8 cellular contexts compared by ENCODE assay signal in genomic region chr18:36129300-36130038, GRCh38. TPM values are rescaled to one million over a fixed set of nuclear protein-coding genes. Genes with fewer than 3 reads are reported as not detected.
DNase-seq lines count a peak whose midpoint lies in the region; ATAC-seq and TF ChIP-seq lines count a peak whose summit lies in the region.

Gene ELP2 (plus strand): TSS chr18:36129899. CDS start chr18:36129934, 35 bp downstream.
Gene SLC39A6 (minus strand): TSS chr18:36129340. CDS start chr18:36127007, 2,333 bp downstream.

- H3K4me2 ChIP-seq in skeletal muscle satellite cell (ENCODE audit: low read length) = peak within 1 kb of the TSS; percentile 100

- POLR2A ChIA-PET in AG04450 (lab: Yijun Ruan, JAX) = interaction anchor here (0.8 to 0.9 kb wide), 2 partner anchors 29 to 112 kb away, joined by 3 read pairs; no protein-coding TSS in a partner anchor

- peaks cover 22% of the 10 kb centered on the region for H3K36me3 ChIP-seq in iPS-18a (ENCODE audit: control insufficient read depth, low read depth, low read length)
- peaks cover 9% of the 10 kb centered on the region for H3K36me3 ChIP-seq in skeletal muscle satellite cell (ENCODE audit: insufficient read depth, low read length)

- H3K27me3 ChIP-seq in AG04450 (ENCODE audit: control insufficient read depth, insufficient read depth, low read length) (no peaks in the 10 kb centered on the region), iPS-18a (ENCODE audit: control insufficient read depth, insufficient read depth, low read length) (no peaks in the 10 kb centered on the region), skeletal muscle satellite cell (ENCODE audit: control insufficient read depth, insufficient read depth, low read length) (no peaks in the 10 kb centered on the region)

- no peak for TF ChIP-seq CTCF in AG04450 (IDR thresholded peaks at IDR 0.05; ENCODE audit: low read depth, low read length)
- no peak for TF ChIP-seq CTCF in VCaP (conservative IDR thresholded peaks at IDR 0.05)

- H3K4me1 ChIP-seq in iPS-18a (ENCODE audit: control insufficient read depth, low read depth, low read length) (peaks cover 5% of the 10 kb centered on the region), skeletal muscle satellite cell (ENCODE audit: control insufficient read depth, insufficient read depth, low read length) (peaks cover 12% of the 10 kb centered on the region)

- ATAC-seq in GM18907 (IDR thresholded peaks at IDR 0.05; ENCODE audit: unreplicated experiment) (peak; percentile 95), HG03139 (IDR thresholded peaks at IDR 0.05; ENCODE audit: unreplicated experiment) (peak; percentile 92)

- H3K9me3 ChIP-seq in AG04450 (ENCODE audit: control insufficient read depth, insufficient read depth, low read length) = peaks cover 3% of the 10 kb centered on the region; the same call in 1 of the 2 replicates
- H3K9me3 ChIP-seq in iPS-18a (ENCODE audit: control insufficient read depth, low read depth, low read length) = no peaks in the 10 kb centered on the region
- H3K9me3 ChIP-seq in skeletal muscle satellite cell (replicated peaks; ENCODE audit: low read length) = no peaks in the 10 kb centered on the region

- in situ Hi-C loops in T47D (cut with HindIII; ENCODE audit: low pct_unique_long_range_greater_than_20kb, low sequenced_read_pairs) = no loop called here

- CTCF ChIA-PET in AG04450 (lab: Charles Lee) = interaction anchor here (0.9 to 2.2 kb wide), 5 partner anchors 23 to 155 kb away, joined by 3 to 7 read pairs (median 3); no protein-coding TSS in a partner anchor

- H3K4me3 ChIP-seq in AG04450 (ENCODE audit: low read depth, low read length) (peak within 1 kb of the TSS; percentile 97), iPS-18a (ENCODE audit: low read length) (peak within 1 kb of the TSS; percentile 99), skeletal muscle satellite cell (ENCODE audit: low read length) (peak within 1 kb of the TSS; percentile 99)

- H3K27ac ChIP-seq in AG04450 (ENCODE audit: low read depth, low read length) (peak within 1 kb of the TSS; percentile 100), VCaP (peak within 1 kb of the TSS; percentile 99), iPS-18a (ENCODE audit: low read length) (peak within 1 kb of the TSS; percentile 93)

- peak; percentile 84 for DNase-seq in AG04450 (ENCODE audit: low read depth, low spot score)
- peak; percentile 47 for DNase-seq in NCI-H2196 treated with DMSO at 0.1 percent for 48 hours (lab: John Stamatoyannopoulos, UW; ENCODE audit: unreplicated experiment)
- peak; percentile 92 to 95 for DNase-seq in T47D (ENCODE audit: low read depth in 1 of 2, low spot score in 1 of 2)

- H3K9ac ChIP-seq in iPS-18a (ENCODE audit: low read length) (peak within 1 kb of the TSS; percentile 93), skeletal muscle satellite cell (ENCODE audit: low read depth, low read length) (peak within 1 kb of the TSS; percentile 100)

RNA-seq across cellular contexts. Expression of gene ELP2, which starts in this region (rescaled TPM):
- polyA plus RNA-seq in AG04450 (2011; rRNA removed) = 116 and 122 TPM in 2 replicates
- 136 and 145 TPM in 2 replicates for polyA minus RNA-seq in AG04450 (2011; rRNA and poly(A)+ RNA removed)
- total RNA-seq in skeletal muscle satellite cell (2012; rRNA removed) = 65.5 and 70.7 TPM in 2 replicates

RNA-seq across cellular contexts. Expression of gene SLC39A6, which starts in this region (rescaled TPM):
- polyA plus RNA-seq in AG04450 (2011; rRNA removed) = 108 and 123 TPM in 2 replicates
- polyA minus RNA-seq in AG04450 (2011; rRNA and poly(A)+ RNA removed) = 99.7 and 119 TPM in 2 replicates
- total RNA-seq in skeletal muscle satellite cell (2012; rRNA removed) = 64.9 and 81.7 TPM in 2 replicates

Comparison
In these comparisons a context has a peak if more than half of its experiments do, and no peak if none do; other contexts are left out.
1. Peak in every context shown above with its lines: DNase-seq, ATAC-seq, H3K4me3 ChIP-seq and H3K27ac ChIP-seq.